ENCODE assay signal across 21 cellular contexts in genomic region chr15:37425541-37425940, GRCh38.
DNase-seq lines count a peak whose midpoint lies in the region; ATAC-seq, FAIRE-seq and TF ChIP-seq lines count a peak whose summit lies in the region.
"Had no signal": no experiment of that assay in that cellular context is flagged by ENCODE, and none has a peak within 500 bp of the region (broad histone marks: within the 10 kb centered on the region; RNA-seq: fewer than 3 reads in every experiment).

No MANE protein-coding gene starts in this region.

- H3K9ac ChIP-seq in mesendoderm (ENCODE audit: low read length): no peak overlapping the region

- no peaks in the 10 kb centered on the region for H3K4me1 Mint-ChIP-seq in HFFc6 (ENCODE audit: low read depth)
- H3K4me1 Mint-ChIP-seq: CD14-positive monocyte had no signal

- no peak overlapping the region for H2BK120ac ChIP-seq in mesendoderm (ENCODE audit: low read depth, low read length)

- no peaks in the 10 kb centered on the region for H3K79me2 ChIP-seq in mesendoderm (ENCODE audit: control insufficient read depth, insufficient read depth, low read length)

- DNase-seq in AG10803 (ENCODE audit: low read depth) (peak; percentile 1), HFFc6 (peak; percentile 1), RWPE2 (ENCODE audit: low spot score) (no peak), bronchial epithelial cell (ENCODE audit: low read depth) (peak; percentile 40), mesendoderm (no peak), RCC 7860 (ENCODE audit: low spot score) (no peak)
- DNase-seq: Caco-2, DMS153, MM.1S, NCI-H1105, NCI-H1694, NCI-H345, NCI-H526 treated with DMSO at 0.1 percent for 48 hours, RPMI8226, SJCRH30, SW 1271 had no signal

- no peak overlapping the region for H2BK15ac ChIP-seq in mesendoderm (replicated peaks; ENCODE audit: low read depth)

- no peaks in the 10 kb centered on the region for H3K36me3 Mint-ChIP-seq in HFFc6 (ENCODE audit: low read depth)
- H3K36me3 Mint-ChIP-seq: CD14-positive monocyte had no signal

- H3K4ac ChIP-seq in mesendoderm (ENCODE audit: low read depth, low read length): no peak overlapping the region

- no CpG with 5 or more reads among the region's 1 CpG for WGBS in mesendoderm (ENCODE audit: extremely low coverage, insufficient coverage, low lambda C conversion rate)

- no peak overlapping the region for H3K27ac ChIP-seq in RWPE2 (ENCODE audit: poor library complexity, severe bottlenecking)
- no peak overlapping the region for H3K27ac ChIP-seq in mesendoderm (ENCODE audit: low read depth, low read length)
- H3K27ac ChIP-seq: SJCRH30 had no signal

- H3K23ac ChIP-seq in mesendoderm (ENCODE audit: low read length): no peak overlapping the region

- H3K27me3 ChIP-seq in RWPE2 (ENCODE audit: insufficient read depth, poor library complexity, severe bottlenecking): no peaks in the 10 kb centered on the region
- H3K27me3 ChIP-seq in bronchial epithelial cell (ENCODE audit: control insufficient read depth, insufficient read depth, low read length): no peaks in the 10 kb centered on the region
- no peaks in the 10 kb centered on the region for H3K27me3 ChIP-seq in mesendoderm (ENCODE audit: insufficient read depth, low read length, poor library complexity)
- H3K27me3 ChIP-seq: SJCRH30 had no signal

- H3K27me3 Mint-ChIP-seq in HFFc6 (ENCODE audit: insufficient read depth): no peaks in the 10 kb centered on the region

- H2AK5ac ChIP-seq in mesendoderm (ENCODE audit: low read length): no peak overlapping the region

- no peaks in the 10 kb centered on the region for H3K36me3 ChIP-seq in RWPE2 (ENCODE audit: low read depth)
- H3K36me3 ChIP-seq in bronchial epithelial cell (ENCODE audit: control insufficient read depth, insufficient read depth, low read length): no peaks in the 10 kb centered on the region
- no peaks in the 10 kb centered on the region for H3K36me3 ChIP-seq in mesendoderm (ENCODE audit: control insufficient read depth, insufficient read depth, low read length)
- H3K36me3 ChIP-seq: SJCRH30 had no signal

- H4K5ac ChIP-seq in mesendoderm (ENCODE audit: low read length): no peak overlapping the region

- no peak overlapping the region for H3K4me3 ChIP-seq in AG10803 (ENCODE audit: low read length)
- no peak overlapping the region for H3K4me3 ChIP-seq in RWPE2 (ENCODE audit: severe bottlenecking)
- no peak overlapping the region for H3K4me3 ChIP-seq in bronchial epithelial cell (ENCODE audit: low read depth, low read length)
- H3K4me3 ChIP-seq in mesendoderm (ENCODE audit: low read length): no peak overlapping the region
- H3K4me3 ChIP-seq: SJCRH30 had no signal

- no peak overlapping the region for H4K8ac ChIP-seq in mesendoderm (ENCODE audit: low read depth, low read length)

- peak; percentile 35; the same call in 2 of the 3 replicates for ATAC-seq in RWPE2 (ENCODE audit: low read depth)
- ATAC-seq in GM21390 (IDR thresholded peaks at IDR 0.05; ENCODE audit: unreplicated experiment): no peak
- ATAC-seq in GM19452 (IDR thresholded peaks at IDR 0.05; ENCODE audit: unreplicated experiment): no peak
- ATAC-seq: HCT116 had no signal

- no peak overlapping the region for H3K4me3 Mint-ChIP-seq in HFFc6
- H3K4me3 Mint-ChIP-seq: CD14-positive monocyte had no signal

- H3K4me2 ChIP-seq in mesendoderm (ENCODE audit: low read length): no peak overlapping the region

- no peak overlapping the region for H3K18ac ChIP-seq in mesendoderm (ENCODE audit: low read length)

- no peaks in the 10 kb centered on the region; the same call in 1 of the 2 replicates for H3K9me3 Mint-ChIP-seq in HFFc6

- H3K27ac Mint-ChIP-seq in HFFc6: no peak overlapping the region
- H3K27ac Mint-ChIP-seq: CD14-positive monocyte had no signal

- H3K9me3 ChIP-seq in RWPE2 (ENCODE audit: severe bottlenecking): no peaks in the 10 kb centered on the region
- H3K9me3 ChIP-seq: Caco-2, SJCRH30 had no signal

- TF ChIP-seq CTCF in AG10803 (conservative IDR thresholded peaks at IDR 0.05; ENCODE audit: low read length): no peak
- no peak for TF ChIP-seq CTCF in HFFc6 (IDR thresholded peaks at IDR 0.05)
- no peak for TF ChIP-seq CTCF in RWPE2 (IDR thresholded peaks at IDR 0.05; ENCODE audit: poor library complexity, severe bottlenecking)
- TF ChIP-seq CTCF in bronchial epithelial cell (IDR thresholded peaks at IDR 0.05; ENCODE audit: insufficient read depth, low read length, severe bottlenecking): no peak

- no peak for FAIRE-seq in bronchial epithelial cell (lab: Jason Lieb, UNC)
- no peak for FAIRE-seq in RCC 7860 (lab: Jason Lieb, UNC)
- FAIRE-seq: A204.1 had no signal

- no peaks in the 10 kb centered on the region for H3K79me1 ChIP-seq in mesendoderm (ENCODE audit: low read length)

- H3K4me1 ChIP-seq in RWPE2 (ENCODE audit: insufficient read depth, poor library complexity, severe bottlenecking) (no peaks in the 10 kb centered on the region), mesendoderm (ENCODE audit: control insufficient read depth, low read depth, low read length) (no peaks in the 10 kb centered on the region)
- H3K4me1 ChIP-seq: Caco-2, SJCRH30 had no signal

- no peak overlapping the region for H2BK5ac ChIP-seq in mesendoderm (ENCODE audit: low read length)

- H3K56ac ChIP-seq in mesendoderm (ENCODE audit: low read length): no peak overlapping the region

Comparison
In these comparisons a context has a peak if more than half of its experiments do, and no peak if none do; other contexts are left out.
1. DNase-seq: peak in AG10803 (single experiment), HFFc6 (single experiment) and bronchial epithelial cell (single experiment); none in RWPE2 (single experiment), mesendoderm (single experiment) and RCC 7860 (single experiment).